5 cellular contexts compared by ENCODE assay signal in the genomic region with DNA sequence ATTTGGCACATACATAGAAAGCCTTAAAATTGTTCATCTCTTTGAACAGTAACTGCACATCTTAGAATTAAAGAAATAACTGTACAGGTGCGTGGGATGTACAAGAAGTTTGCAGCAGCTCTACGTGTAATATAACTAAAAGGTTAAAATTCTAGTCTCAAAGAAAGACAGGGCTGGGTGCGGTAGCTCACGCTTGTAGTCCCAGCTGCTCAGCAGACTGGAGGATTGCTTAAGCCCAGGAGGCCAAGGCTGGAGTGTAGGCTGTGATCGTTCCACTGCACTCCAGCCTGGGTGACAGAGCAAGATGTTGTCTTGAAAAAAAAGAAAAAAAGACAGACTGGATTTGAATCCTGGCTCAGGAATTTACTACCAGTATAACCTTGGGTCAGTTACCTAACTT.
"Had no signal": no experiment of that assay in that cellular context is flagged by ENCODE, and none has a peak within 500 bp of the region (broad histone marks: within the 10 kb centered on the region; RNA-seq: fewer than 3 reads in every experiment).

No MANE protein-coding gene starts in this region.

- H3K27ac ChIP-seq: GM23248 had no signal

- DNase-seq: GM23248, H9, HCEC 1CT, IMR-90 had no signal

- H3K4me3 ChIP-seq: GM23248, K562 had no signal

- ATAC-seq: K562 had no signal

- H2AFZ ChIP-seq: GM23248 had no signal

- H3K9ac ChIP-seq: GM23248 had no signal

- H3K4me3 Mint-ChIP-seq: H9 had no signal

- H3K9me3 Mint-ChIP-seq: H9 had no signal
